14 cellular contexts compared by ENCODE assay signal in genomic region chr20:36317675-36318074, GRCh38.
"Had no signal": no experiment of that assay in that cellular context is flagged by ENCODE, and none has a peak within 500 bp of the region (broad histone marks: within the 10 kb centered on the region; RNA-seq: fewer than 3 reads in every experiment).

No MANE protein-coding gene starts in this region.

- H3K36me3 Mint-ChIP-seq: mesothelial cell of epicardium had no signal

- H3K9me3 Mint-ChIP-seq: activated CD4-positive, alpha-beta T cell treated with anti-CD3 and anti-CD28 coated beads, Interleukin-2, amount 10 ng/mL, durations not matched to agents 7 days and 5 days; activated naive CD8-positive, alpha-beta T cell treated with anti-CD3 and anti-CD28 coated beads, Interleukin-2, amount 50 U/mL, for 24 hours; activated T-cell treated with anti-CD3 and anti-CD28 coated beads, Interleukin-2, amount 50 U/mL, for 24 hours; mesothelial cell of epicardium; neural crest cell had no signal

- H3K27ac Mint-ChIP-seq: activated CD4-positive, alpha-beta T cell treated with anti-CD3 and anti-CD28 coated beads, Interleukin-2, amount 10 ng/mL, durations not matched to agents 7 days and 5 days; activated naive CD8-positive, alpha-beta T cell treated with anti-CD3 and anti-CD28 coated beads, Interleukin-2, amount 50 U/mL, for 24 hours; activated T-cell treated with anti-CD3 and anti-CD28 coated beads, Interleukin-2, amount 50 U/mL, for 24 hours; mesothelial cell of epicardium had no signal

- H3K4me1 ChIP-seq: stomach had no signal

- ATAC-seq: activated naive CD8-positive, alpha-beta T cell treated with anti-CD3 and anti-CD28 coated beads, Interleukin-2, amount 50 U/mL, for 24 hours had no signal

- H3K9me3 ChIP-seq: ovary, stomach, thoracic aorta had no signal

- H3K27me3 ChIP-seq: ovary had no signal

- H3K4me1 Mint-ChIP-seq: activated CD4-positive, alpha-beta T cell treated with anti-CD3 and anti-CD28 coated beads, Interleukin-2, amount 10 ng/mL, durations not matched to agents 7 days and 5 days; activated naive CD8-positive, alpha-beta T cell treated with anti-CD3 and anti-CD28 coated beads, Interleukin-2, amount 50 U/mL, for 24 hours; mesothelial cell of epicardium; neural crest cell had no signal

- H3K36me3 ChIP-seq: ovary, stomach, thoracic aorta had no signal

- H3K27ac ChIP-seq: ovary, stomach, thoracic aorta had no signal

- DNase-seq: activated CD4-positive, alpha-beta T cell treated with anti-CD3 and anti-CD28 coated beads, Interleukin-2, amount 10 ng/mL, durations not matched to agents 7 days and 5 days; activated CD4-positive, CD25-positive, alpha-beta regulatory T cell; activated naive CD8-positive, alpha-beta T cell treated with anti-CD3 and anti-CD28 coated beads, Interleukin-2, amount 50 U/mL, for 24 hours; activated T-cell treated with anti-CD3 and anti-CD28 coated beads, Interleukin-2, amount 50 U/mL, for 24 hours; effector CD4-positive, alpha-beta T cell; kidney glomerular epithelial cell; ovary; stimulated activated CD4-positive, alpha-beta T cell treated with anti-CD3 and anti-CD28 coated beads, Interleukin-4, amount 100 ng/mL, for 1 hour; stimulated activated CD8-positive, alpha-beta memory T cell treated with anti-CD3 and anti-CD28 coated beads, Interleukin-4, amount 100 ng/mL, for 48 hours; stomach; T-helper 2 cell had no signal

- H3K27me3 Mint-ChIP-seq: activated CD4-positive, alpha-beta T cell treated with anti-CD3 and anti-CD28 coated beads, Interleukin-2, amount 10 ng/mL, durations not matched to agents 7 days and 5 days had no signal

- H3K4me3 ChIP-seq: ovary, stomach, thoracic aorta had no signal

- H3K4me3 Mint-ChIP-seq: activated CD4-positive, alpha-beta T cell treated with anti-CD3 and anti-CD28 coated beads, Interleukin-2, amount 10 ng/mL, durations not matched to agents 7 days and 5 days; activated naive CD8-positive, alpha-beta T cell treated with anti-CD3 and anti-CD28 coated beads, Interleukin-2, amount 50 U/mL, for 24 hours; activated T-cell treated with anti-CD3 and anti-CD28 coated beads, Interleukin-2, amount 50 U/mL, for 24 hours; mesothelial cell of epicardium; neural crest cell had no signal
